ENCODE assay signal across 8 cellular contexts in genomic region chr4:139655116-139655515, GRCh38. TPM values are rescaled to one million over a fixed set of nuclear protein-coding genes. Genes with fewer than 3 reads are reported as not detected.
DNase-seq lines count a peak whose midpoint lies in the region; ATAC-seq, FAIRE-seq and TF ChIP-seq lines count a peak whose summit lies in the region.

No MANE protein-coding gene starts in this region.

- peaks cover 7% of the 10 kb centered on the region for H3K4me1 ChIP-seq in mesendoderm (ENCODE audit: control insufficient read depth, low read depth, low read length)

- H2BK120ac ChIP-seq in mesendoderm (ENCODE audit: low read depth, low read length), result no peak overlapping the region

- H3K79me2 ChIP-seq in mesendoderm (ENCODE audit: control insufficient read depth, insufficient read depth, low read length), result no peaks in the 10 kb centered on the region

- H4K8ac ChIP-seq in mesendoderm (ENCODE audit: low read depth, low read length), result no peak overlapping the region

- no peak overlapping the region for H3K56ac ChIP-seq in mesendoderm (ENCODE audit: low read length)

- H3K4me2 ChIP-seq in mesendoderm (ENCODE audit: low read length), result no peak overlapping the region

- H2BK5ac ChIP-seq in mesendoderm (ENCODE audit: low read length), result no peak overlapping the region

- no peaks in the 10 kb centered on the region for H3K36me3 ChIP-seq in bronchial epithelial cell (ENCODE audit: control insufficient read depth, insufficient read depth, low read length)
- H3K36me3 ChIP-seq in mesendoderm (ENCODE audit: control insufficient read depth, insufficient read depth, low read length), result no peaks in the 10 kb centered on the region

- DNase-seq in DMS153 treated with DMSO at 0.1 percent for 48 hours (lab: John Stamatoyannopoulos, UW; ENCODE audit: unreplicated experiment) (peak; percentile 24), NCI-H446 (lab: John Stamatoyannopoulos, UW) (peak; percentile 26 to 61), bronchial epithelial cell (ENCODE audit: low read depth) (peak; percentile 71), mesendoderm (peak; percentile 59), germinal center (ENCODE audit: low spot score) (no peak)

- peak; percentile 60 for TF ChIP-seq CTCF in bronchial epithelial cell (IDR thresholded peaks at IDR 0.05; ENCODE audit: insufficient read depth, low read length, severe bottlenecking)

- no peak overlapping the region for H2BK15ac ChIP-seq in mesendoderm (replicated peaks; ENCODE audit: low read depth)

- H3K79me1 ChIP-seq in mesendoderm (ENCODE audit: low read length), result no peaks in the 10 kb centered on the region

- no peak overlapping the region for H3K23ac ChIP-seq in mesendoderm (ENCODE audit: low read length)

- no peak for FAIRE-seq in bronchial epithelial cell (lab: Jason Lieb, UNC)

- H3K27me3 ChIP-seq in bronchial epithelial cell (ENCODE audit: control insufficient read depth, insufficient read depth, low read length) (no peaks in the 10 kb centered on the region), mesendoderm (ENCODE audit: insufficient read depth, low read length, poor library complexity) (no peaks in the 10 kb centered on the region)

- H3K27ac ChIP-seq in mesendoderm (ENCODE audit: low read depth, low read length), result no peak overlapping the region

- no peak overlapping the region for H3K4ac ChIP-seq in mesendoderm (ENCODE audit: low read depth, low read length)

- H3K4me3 ChIP-seq in bronchial epithelial cell (ENCODE audit: low read depth, low read length) (no peak overlapping the region), mesendoderm (ENCODE audit: low read length) (no peak overlapping the region)

- WGBS in mesendoderm (ENCODE audit: extremely low coverage, insufficient coverage, low lambda C conversion rate), result no CpG with 5 or more reads among the region's 3 CpGs

- no peak overlapping the region for H3K18ac ChIP-seq in mesendoderm (ENCODE audit: low read length)

- ATAC-seq in GM21367 (IDR thresholded peaks at IDR 0.05; ENCODE audit: unreplicated experiment) (peak; percentile 48), HG03045 (IDR thresholded peaks at IDR 0.05; ENCODE audit: unreplicated experiment) (no peak), HG03025 (IDR thresholded peaks at IDR 0.05; ENCODE audit: low FRiP score, unreplicated experiment) (no peak)

- H4K5ac ChIP-seq in mesendoderm (ENCODE audit: low read length), result no peak overlapping the region

- no peak overlapping the region for H2AK5ac ChIP-seq in mesendoderm (ENCODE audit: low read length)

- no peak overlapping the region for H3K9ac ChIP-seq in mesendoderm (ENCODE audit: low read length)

RNA-seq across cellular contexts. Expression of gene MGST2, which starts 10.5 kb away (rescaled TPM):
- 28.7 and 30.5 TPM in 2 replicates for total RNA-seq in bronchial epithelial cell
- polyA plus RNA-seq in mesendoderm (2013, experiment 1 of 2), result 46.4 TPM
- polyA plus RNA-seq in mesendoderm (2013, experiment 2 of 2), result 43.8 TPM
